Comparison of ENCODE assay signal across 2 cellular contexts in genomic region chr13:35848316-35848715, GRCh38.
TF ChIP-seq lines count a peak whose summit lies in the region.

No MANE protein-coding gene starts in this region.

TF ChIP-seq in SK-N-SH treated with all-trans-retinoic acid at 6 μM for 48 hours, 23 proteins besides CTCF, POLR2A, EP300 and RAD21:
- TF ChIP-seq, protein P1, sequence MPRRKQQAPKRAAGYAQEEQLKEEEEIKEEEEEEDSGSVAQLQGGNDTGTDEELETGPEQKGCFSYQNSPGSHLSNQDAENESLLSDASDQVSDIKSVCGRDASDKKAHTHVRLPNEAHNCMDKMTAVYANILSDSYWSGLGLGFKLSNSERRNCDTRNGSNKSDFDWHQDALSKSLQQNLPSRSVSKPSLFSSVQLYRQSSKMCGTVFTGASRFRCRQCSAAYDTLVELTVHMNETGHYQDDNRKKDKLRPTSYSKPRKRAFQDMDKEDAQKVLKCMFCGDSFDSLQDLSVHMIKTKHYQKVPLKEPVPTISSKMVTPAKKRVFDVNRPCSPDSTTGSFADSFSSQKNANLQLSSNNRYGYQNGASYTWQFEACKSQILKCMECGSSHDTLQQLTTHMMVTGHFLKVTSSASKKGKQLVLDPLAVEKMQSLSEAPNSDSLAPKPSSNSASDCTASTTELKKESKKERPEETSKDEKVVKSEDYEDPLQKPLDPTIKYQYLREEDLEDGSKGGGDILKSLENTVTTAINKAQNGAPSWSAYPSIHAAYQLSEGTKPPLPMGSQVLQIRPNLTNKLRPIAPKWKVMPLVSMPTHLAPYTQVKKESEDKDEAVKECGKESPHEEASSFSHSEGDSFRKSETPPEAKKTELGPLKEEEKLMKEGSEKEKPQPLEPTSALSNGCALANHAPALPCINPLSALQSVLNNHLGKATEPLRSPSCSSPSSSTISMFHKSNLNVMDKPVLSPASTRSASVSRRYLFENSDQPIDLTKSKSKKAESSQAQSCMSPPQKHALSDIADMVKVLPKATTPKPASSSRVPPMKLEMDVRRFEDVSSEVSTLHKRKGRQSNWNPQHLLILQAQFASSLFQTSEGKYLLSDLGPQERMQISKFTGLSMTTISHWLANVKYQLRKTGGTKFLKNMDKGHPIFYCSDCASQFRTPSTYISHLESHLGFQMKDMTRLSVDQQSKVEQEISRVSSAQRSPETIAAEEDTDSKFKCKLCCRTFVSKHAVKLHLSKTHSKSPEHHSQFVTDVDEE (CRISPR knock-in tag; IDR thresholded peaks at IDR 0.05) = no peak
- TF ChIP-seq SNAI2 (CRISPR knock-in tag; IDR thresholded peaks at IDR 0.05) (no peak), PPARA (CRISPR knock-in tag; IDR thresholded peaks at IDR 0.05; ENCODE audit: borderline replicate concordance) (no peak), CSRNP3 (CRISPR knock-in tag; IDR thresholded peaks at IDR 0.05) (no peak), GLIS3 (CRISPR knock-in tag; IDR thresholded peaks at IDR 0.05) (no peak), CREB5 (CRISPR knock-in tag; IDR thresholded peaks at IDR 0.05; ENCODE audit: low read depth) (no peak), ZNF8 (CRISPR knock-in tag; IDR thresholded peaks at IDR 0.05) (no peak), ARNTL (CRISPR knock-in tag; IDR thresholded peaks at IDR 0.05; ENCODE audit: borderline replicate concordance, low read depth) (no peak), ISL1 (CRISPR knock-in tag; IDR thresholded peaks at IDR 0.05) (no peak), POU6F1 (CRISPR knock-in tag; IDR thresholded peaks at IDR 0.05; ENCODE audit: borderline replicate concordance, low read depth) (no peak), RARB (CRISPR knock-in tag; IDR thresholded peaks at IDR 0.05) (no peak), OSR1 (CRISPR knock-in tag; IDR thresholded peaks at IDR 0.05) (no peak), ZFP30 (CRISPR knock-in tag; IDR thresholded peaks at IDR 0.05) (no peak), CSDC2 (CRISPR knock-in tag; IDR thresholded peaks at IDR 0.05) (no peak)

TF ChIP-seq in SK-N-SH, 30 proteins besides CTCF, POLR2A, EP300 and RAD21 (continued from another document):
- TF ChIP-seq SIN3A (IDR thresholded peaks at IDR 0.05; ENCODE audit: borderline replicate concordance, low read depth, low read length) = no peak
- TF ChIP-seq IRF3 (IDR thresholded peaks at IDR 0.05; ENCODE audit: low read depth, low read length) = no peak
- no peak for TF ChIP-seq FOXJ3 (CRISPR knock-in tag; IDR thresholded peaks at IDR 0.05)
- no peak for TF ChIP-seq CHD2 (IDR thresholded peaks at IDR 0.05; ENCODE audit: low read length, partially characterized antibody)
- no peak for TF ChIP-seq NRF1 (IDR thresholded peaks at IDR 0.05; ENCODE audit: low read depth, low read length)
- no peak for TF ChIP-seq YY1 (IDR thresholded peaks at IDR 0.05; ENCODE audit: low read depth)
- TF ChIP-seq TAF1 (IDR thresholded peaks at IDR 0.05; ENCODE audit: borderline replicate concordance, low read depth, low read length) = no peak
- TF ChIP-seq RFX5 (IDR thresholded peaks at IDR 0.05; ENCODE audit: low read length) = no peak
